Comparison of ENCODE assay signal across 24 cellular contexts in the genomic region with DNA sequence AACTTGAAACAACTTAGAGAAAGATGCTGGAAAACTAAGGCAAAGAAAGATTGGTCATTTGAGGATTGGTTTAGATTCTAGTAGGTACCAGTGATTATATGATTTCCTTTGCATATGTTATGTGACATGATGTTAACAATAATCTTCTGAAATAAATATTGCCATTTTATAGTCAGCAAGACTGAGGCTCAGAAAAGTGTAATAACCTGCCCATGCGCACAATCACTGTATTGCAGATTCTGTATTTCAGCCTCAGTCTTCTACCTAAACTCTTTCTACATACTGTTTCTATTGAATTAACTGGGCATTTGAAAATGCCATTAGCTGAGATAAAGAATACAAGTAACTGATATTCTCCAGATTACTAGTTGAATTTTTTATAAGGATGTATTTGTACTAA.
A peak's percentile ranks its signal among the peaks of the same experiment; 100 is the strongest.
DNase-seq lines count a peak whose midpoint lies in the region; ATAC-seq, FAIRE-seq and TF ChIP-seq lines count a peak whose summit lies in the region.
"Had no signal": no experiment of that assay in that cellular context is flagged by ENCODE, and none has a peak within 500 bp of the region (broad histone marks: within the 10 kb centered on the region; RNA-seq: fewer than 3 reads in every experiment).

No MANE protein-coding gene starts in this region.

- no peak overlapping the region for H3K27ac Mint-ChIP-seq in T-helper 2 cell treated with Interferon-gamma antibody and Interleukin-4, amounts not matched to agents 5 μg/mL and 100 μg/mL, for 36 hours
- H3K27ac Mint-ChIP-seq: CD14-positive monocyte; CD4-positive, alpha-beta memory T cell; CD4-positive, CD25-positive, alpha-beta regulatory T cell; CD8-positive, alpha-beta memory T cell had no signal

- CTCF ChIA-PET in HepG2 (lab: Yijun Ruan, JAX; ENCODE audit: low intra/inter-chr PET ratio, low total read pairs): no interaction called here
- CTCF ChIA-PET in GM12878 (lab: Yijun Ruan, JAX): interaction anchor here (1.7 kb wide), 1 partner anchor 295 kb away, joined by 9 read pairs; the partner anchor contains the start of gene YARS2

- H3K36me3 ChIP-seq in HepG2 (replicated peaks in 1 of 2; ENCODE audit: control insufficient read depth in 1 of 2, insufficient read depth in 2 of 2, low read length in 2 of 2) (no peaks in the 10 kb centered on the region), right lobe of liver (no peaks in the 10 kb centered on the region), GM12878 (ENCODE audit: control insufficient read depth in 2 of 2, insufficient read depth in 2 of 2, low read length in 1 of 2) (no peaks in the 10 kb centered on the region)
- H3K36me3 ChIP-seq: BE2C, BLaER1 had no signal

- FAIRE-seq in HepG2 (lab: Jason Lieb, UNC): no peak
- FAIRE-seq in GM12878 (lab: Jason Lieb, UNC): peak; percentile 54
- peak; percentile 88 for FAIRE-seq in islet of Langerhans (lab: Jason Lieb, UNC)
- FAIRE-seq: GM12891 had no signal

- H3K27ac ChIP-seq in HepG2 (ENCODE audit: extremely low read length, insufficient read depth, low read length) (no peak overlapping the region), right lobe of liver (no peak overlapping the region), GM12878 (ENCODE audit: control insufficient read depth, insufficient read depth) (no peak overlapping the region)
- H3K27ac ChIP-seq: 22Rv1, BLaER1 had no signal

- SMC1A ChIA-PET in GM12878 (lab: Charles Lee; ENCODE audit: uncharacterized antibody, unreplicated experiment): no interaction called here

- H3K9me3 ChIP-seq in HepG2 (ENCODE audit: low read length) (no peaks in the 10 kb centered on the region), right lobe of liver (no peaks in the 10 kb centered on the region), GM12878 (replicated peaks; ENCODE audit: control insufficient read depth, insufficient read depth, low read length) (no peaks in the 10 kb centered on the region)
- H3K9me3 ChIP-seq: BE2C had no signal

- intact Hi-C loops in HepG2 (cut with micrococcal nuclease; ENCODE audit: unreplicated experiment) (no loop called here), right lobe of liver (cut with DNase I) (no loop called here), GM12878 (cut with micrococcal nuclease; ENCODE audit: unreplicated experiment) (no loop called here), left cardiac atrium (cut with DNase I) (no loop called here)

- H3K4me2 ChIP-seq in HepG2 (ENCODE audit: low read depth, low read length): no peak overlapping the region
- no peak overlapping the region for H3K4me2 ChIP-seq in GM12878 (ENCODE audit: control insufficient read depth, insufficient read depth)
- H3K4me2 ChIP-seq: BLaER1 had no signal

- DNase-seq in HepG2 (ENCODE audit: low spot score) (no peak), right lobe of liver (no peak), GM12878 (ENCODE audit: low read depth, low spot score) (no peak), left cardiac atrium (no peak)
- DNase-seq in T-helper 2 cell treated with Interferon-gamma antibody and Interleukin-4, amounts not matched to agents 5 μg/mL and 100 μg/mL, for 36 hours (ENCODE audit: low spot score): no peak
- DNase-seq: ACHN; BE2C; C1 segment of cervical spinal cord; CD4-positive, alpha-beta memory T cell; CD4-positive, CD25-positive, alpha-beta regulatory T cell; CD8-positive, alpha-beta memory T cell; COR-L47; DMS 273 treated with DMSO at 0.1 percent for 48 hours; DMS153; DMS53; DMS79; DND-41; EL; GDM1 had no signal

- BruUV-seq in HepG2 (replicated peaks; lab: Mats Ljungman, UMichigan) (no TSS peak), GM12878 (replicated peaks; lab: Mats Ljungman, UMichigan) (no TSS peak)

- no peaks in the 10 kb centered on the region for H3K4me1 Mint-ChIP-seq in T-helper 2 cell treated with Interferon-gamma antibody and Interleukin-4, amounts not matched to agents 5 μg/mL and 100 μg/mL, for 36 hours (ENCODE audit: low read depth)
- H3K4me1 Mint-ChIP-seq: CD4-positive, CD25-positive, alpha-beta regulatory T cell had no signal

- H3K79me2 ChIP-seq in HepG2 (ENCODE audit: insufficient read depth, low read length): no peaks in the 10 kb centered on the region
- H3K79me2 ChIP-seq in GM12878 (ENCODE audit: control insufficient read depth, insufficient read depth, low read length): no peaks in the 10 kb centered on the region

- TF ChIP-seq POLR2A in HepG2 (IDR thresholded peaks at IDR 0.05; ENCODE audit: insufficient read depth in 1 of 2, low read depth in 2 of 2, low read length in 2 of 2) (no peak), right lobe of liver (IDR thresholded peaks at IDR 0.05) (no peak), GM12878 (IDR thresholded peaks at IDR 0.05; ENCODE audit: low read depth, low read length) (no peak)

- in situ Hi-C loops in HepG2 (cut with HindIII; ENCODE audit: extremely low pct_ligation_motif_present, low pct_unique_long_range_greater_than_20kb): no loop called here
- in situ Hi-C loops in GM12878 (cut with MboI): no loop called here

- no peaks in the 10 kb centered on the region for H3K36me3 Mint-ChIP-seq in T-helper 2 cell treated with Interferon-gamma antibody and Interleukin-4, amounts not matched to agents 5 μg/mL and 100 μg/mL, for 36 hours (ENCODE audit: low read depth)
- H3K36me3 Mint-ChIP-seq: CD4-positive, alpha-beta memory T cell; CD4-positive, CD25-positive, alpha-beta regulatory T cell; CD8-positive, alpha-beta memory T cell had no signal

- no peaks in the 10 kb centered on the region for H3K9me3 Mint-ChIP-seq in T-helper 2 cell treated with Interferon-gamma antibody and Interleukin-4, amounts not matched to agents 5 μg/mL and 100 μg/mL, for 36 hours
- H3K9me3 Mint-ChIP-seq: CD4-positive, alpha-beta memory T cell; CD4-positive, CD25-positive, alpha-beta regulatory T cell; CD8-positive, alpha-beta memory T cell had no signal

- H4K20me1 ChIP-seq in HepG2 (ENCODE audit: insufficient read depth, low read length): no peaks in the 10 kb centered on the region
- H4K20me1 ChIP-seq in GM12878 (ENCODE audit: control insufficient read depth, insufficient read depth): no peaks in the 10 kb centered on the region
- H4K20me1 ChIP-seq: BLaER1 had no signal

- peaks cover 2% of the 10 kb centered on the region for H3K27me3 Mint-ChIP-seq in T-helper 2 cell treated with Interferon-gamma antibody and Interleukin-4, amounts not matched to agents 5 μg/mL and 100 μg/mL, for 36 hours (ENCODE audit: low read depth)
- H3K27me3 Mint-ChIP-seq: CD4-positive, alpha-beta memory T cell had no signal

- no peak for ATAC-seq in HepG2
- ATAC-seq in right lobe of liver: no peak
- no peak for ATAC-seq in GM12878
- ATAC-seq in left cardiac atrium: no peak

- TF ChIP-seq EP300 in HepG2 (IDR thresholded peaks at IDR 0.05; ENCODE audit: low read depth in 2 of 2, low read length in 2 of 2) (no peak), HepG2 (CRISPR knock-in tag; IDR thresholded peaks at IDR 0.05; ENCODE audit: borderline replicate concordance) (no peak), GM12878 (IDR thresholded peaks at IDR 0.05; ENCODE audit: borderline replicate concordance in 1 of 2, control insufficient read depth in 1 of 2, low read depth in 2 of 2, low read length in 2 of 2) (no peak)

- no peaks in the 10 kb centered on the region for H3K27me3 ChIP-seq in HepG2 (ENCODE audit: control insufficient read depth in 1 of 2, insufficient read depth in 2 of 2, low read length in 2 of 2)
- no peaks in the 10 kb centered on the region for H3K27me3 ChIP-seq in right lobe of liver
- H3K27me3 ChIP-seq in GM12878 (replicated peaks in 1 of 2; ENCODE audit: control insufficient read depth in 2 of 2, insufficient read depth in 2 of 2, low read length in 1 of 2): no peaks in the 10 kb centered on the region
- H3K27me3 ChIP-seq: BE2C, BLaER1 had no signal

- H2AFZ ChIP-seq in HepG2 (ENCODE audit: low read length): no peak overlapping the region
- H2AFZ ChIP-seq in GM12878 (ENCODE audit: control insufficient read depth, low read depth, low read length): no peak overlapping the region

- WGBS in HepG2 (ENCODE audit: low lambda C conversion rate): 100% methylated on average over 1 of the region's 1 CpG
- WGBS in right lobe of liver (ENCODE audit: insufficient coverage, low coverage, low lambda C conversion rate, missing lambda C conversion rate): 100% methylated on average over 1 of the region's 1 CpG
- 97% methylated on average over 1 of the region's 1 CpG for WGBS in GM12878 (ENCODE audit: insufficient coverage, insufficient replicate concordance, low lambda C conversion rate, missing lambda C conversion rate)

- H3K4me3 ChIP-seq in HepG2 (replicated peaks in 1 of 3; ENCODE audit: insufficient read depth in 1 of 3, low read depth in 2 of 3, low read length in 3 of 3): no peak overlapping the region
- H3K4me3 ChIP-seq in right lobe of liver: no peak overlapping the region
- no peak overlapping the region for H3K4me3 ChIP-seq in GM12878
- H3K4me3 ChIP-seq: BLaER1 had no signal

- RAD21 ChIA-PET in GM12878 (lab: Charles Lee; ENCODE audit: unreplicated experiment): interaction anchor here (1.2 kb wide), 1 partner anchor 214 kb away, joined by 3 read pairs; no protein-coding TSS in a partner anchor

- no peak overlapping the region for H3K4me3 Mint-ChIP-seq in T-helper 2 cell treated with Interferon-gamma antibody and Interleukin-4, amounts not matched to agents 5 μg/mL and 100 μg/mL, for 36 hours
- H3K4me3 Mint-ChIP-seq: CD14-positive monocyte; CD4-positive, alpha-beta memory T cell; CD4-positive, CD25-positive, alpha-beta regulatory T cell; CD8-positive, alpha-beta memory T cell had no signal

- H3K9ac ChIP-seq in HepG2 (ENCODE audit: insufficient read depth, low read depth, low read length) (no peak overlapping the region), GM12878 (ENCODE audit: control insufficient read depth, insufficient read depth, low read length) (no peak overlapping the region)
- H3K9ac ChIP-seq: BLaER1 had no signal

- H3K4me1 ChIP-seq in HepG2 (ENCODE audit: insufficient read depth, low read length) (peaks cover 38% of the 10 kb centered on the region), right lobe of liver (peaks cover 0 to 22% (median 3%) of the 10 kb centered on the region in 4 donors), GM12878 (ENCODE audit: control insufficient read depth, insufficient read depth, low read length) (no peaks in the 10 kb centered on the region)
- H3K4me1 ChIP-seq: BE2C had no signal

- TF ChIP-seq CTCF in HepG2 (CRISPR knock-in tag; IDR thresholded peaks at IDR 0.05): no peak
- TF ChIP-seq CTCF in right lobe of liver (IDR thresholded peaks at IDR 0.05): no peak
- no peak for TF ChIP-seq CTCF in GM12878 (IDR thresholded peaks at IDR 0.05 in 2 of 3, conservative IDR thresholded peaks at IDR 0.05 in 1 of 3; ENCODE audit: control insufficient read depth in 2 of 3, extremely low read depth in 1 of 3, insufficient read depth in 1 of 3, low read depth in 3 of 3, low read length in 3 of 3)

- POLR2A ChIA-PET in HepG2 (lab: Yijun Ruan, JAX) (interaction anchor here (1.2 kb wide), 1 partner anchor 82 kb away, joined by 4 read pairs; no protein-coding TSS in a partner anchor), GM12878 (lab: Charles Lee) (no interaction called here)

- TF ChIP-seq RAD21 in HepG2 (CRISPR knock-in tag; IDR thresholded peaks at IDR 0.05): no peak
- TF ChIP-seq RAD21 in GM12878 (IDR thresholded peaks at IDR 0.05; ENCODE audit: insufficient read depth, low read depth, low read length): no peak

TF ChIP-seq in HepG2, 621 proteins besides CTCF, POLR2A, EP300 and RAD21 (continues in another document):
- TF ChIP-seq ZNF260 (CRISPR knock-in tag; IDR thresholded peaks at IDR 0.05; ENCODE audit: borderline replicate concordance, low read depth): no peak

TF ChIP-seq in GM12878, 131 proteins besides CTCF, POLR2A, EP300 and RAD21 (continues in another document):
- TF ChIP-seq JUND (IDR thresholded peaks at IDR 0.05; ENCODE audit: low read depth, low read length): no peak
